16 cellular contexts compared by ENCODE assay signal in genomic region chr1:205444300-205444930, GRCh38. TPM values are rescaled to one million over a fixed set of nuclear protein-coding genes. Genes with fewer than 3 reads are reported as not detected.
DNase-seq lines count a peak whose midpoint lies in the region; ATAC-seq, FAIRE-seq and TF ChIP-seq lines count a peak whose summit lies in the region.
"Had no signal": no experiment of that assay in that cellular context is flagged by ENCODE, and none has a peak within 500 bp of the region (broad histone marks: within the 10 kb centered on the region; RNA-seq: fewer than 3 reads in every experiment).

No MANE protein-coding gene starts in this region.

- ATAC-seq in GM19463 (IDR thresholded peaks at IDR 0.05; ENCODE audit: unreplicated experiment) = no peak
- no peak for ATAC-seq in HG02763 (IDR thresholded peaks at IDR 0.05; ENCODE audit: unreplicated experiment)
- ATAC-seq in natural killer cell = no peak

- H3K4me3 ChIP-seq in SK-N-MC = peak overlapping the region; percentile 49; the same call in 1 of the 2 replicates
- H3K4me3 ChIP-seq in fibroblast of the aortic adventitia (ENCODE audit: low read depth, low read length) = no peak overlapping the region
- peak overlapping the region; percentile 50 for H3K4me3 ChIP-seq in rectal smooth muscle tissue (ENCODE audit: low read length)

- H3K9me3 Mint-ChIP-seq in natural killer cell = no peaks in the 10 kb centered on the region
- H3K9me3 Mint-ChIP-seq: activated naive CD4-positive, alpha-beta T cell treated with anti-CD3 and anti-CD28 coated beads for 36 hours had no signal

- H3K27ac Mint-ChIP-seq in natural killer cell = no peak overlapping the region
- H3K27ac Mint-ChIP-seq: activated naive CD4-positive, alpha-beta T cell treated with anti-CD3 and anti-CD28 coated beads for 36 hours had no signal

- intact Hi-C loops in natural killer cell (cut with micrococcal nuclease) = no loop called here

- H3K27ac ChIP-seq in SK-N-MC = no peak overlapping the region
- peak overlapping the region; percentile 49 for H3K27ac ChIP-seq in rectal smooth muscle tissue (ENCODE audit: low read depth, low read length)

- H3K36me3 ChIP-seq in SK-N-MC (ENCODE audit: insufficient read depth, low read length) = no peaks in the 10 kb centered on the region
- no peaks in the 10 kb centered on the region for H3K36me3 ChIP-seq in rectal smooth muscle tissue (ENCODE audit: control insufficient read depth, insufficient read depth, low read length)

- DNase-seq in Daoy (ENCODE audit: low read depth) (peak; percentile 43), SK-N-MC (ENCODE audit: low read depth, low spot score) (no peak), fibroblast of the aortic adventitia (ENCODE audit: low read depth) (peak; percentile 47), HTR-8/SVneo (ENCODE audit: insufficient read length, low spot score) (no peak), natural killer cell (no peak)
- DNase-seq: activated naive CD4-positive, alpha-beta T cell treated with anti-CD3 and anti-CD28 coated beads for 36 hours; EL had no signal

- peaks cover 7% of the 10 kb centered on the region for H3K4me1 ChIP-seq in rectal smooth muscle tissue (ENCODE audit: control insufficient read depth, insufficient read depth, low read length)

- H3K4me1 Mint-ChIP-seq in natural killer cell = peaks cover 23 to 25% of the 10 kb centered on the region in 2 donors

- no peak for FAIRE-seq in HTR-8/SVneo (lab: Jason Lieb, UNC)
- FAIRE-seq: colon, H54, urothelium cell line had no signal

- peak; percentile 12 for TF ChIP-seq CTCF in fibroblast of the aortic adventitia (IDR thresholded peaks at IDR 0.05; ENCODE audit: insufficient read depth, low read length)
- TF ChIP-seq CTCF in natural killer cell (IDR thresholded peaks at IDR 0.05) = no peak

- no peaks in the 10 kb centered on the region for H3K9me3 ChIP-seq in SK-N-MC (ENCODE audit: low read depth, low read length)

- H3K4me3 Mint-ChIP-seq in natural killer cell = no peak overlapping the region
- H3K4me3 Mint-ChIP-seq: activated naive CD4-positive, alpha-beta T cell treated with anti-CD3 and anti-CD28 coated beads for 36 hours had no signal

- no peaks in the 10 kb centered on the region for H3K36me3 Mint-ChIP-seq in natural killer cell

- H3K27me3 ChIP-seq in rectal smooth muscle tissue (ENCODE audit: control insufficient read depth, insufficient read depth, low read length) = no peaks in the 10 kb centered on the region

- peaks cover 0 to 7% of the 10 kb centered on the region in 2 donors for H3K27me3 Mint-ChIP-seq in natural killer cell (ENCODE audit: low read depth in 2 of 2)

- H3K9ac ChIP-seq in SK-N-MC (ENCODE audit: insufficient read length) = no peak overlapping the region
- H3K9ac ChIP-seq in rectal smooth muscle tissue (ENCODE audit: low read length) = no peak overlapping the region

RNA-seq across cellular contexts. Expression of gene BLACAT1, which starts 11.4 kb away (rescaled TPM):
- total RNA-seq in Daoy (2014; rRNA removed; shearing (Covaris generic)) = 0.30 and 0.86 TPM in 2 replicates
- 0.09 TPM in 1 of 2 replicates, not detected in the other for total RNA-seq in fibroblast of the aortic adventitia (ENCODE audit: low replicate concordance)
- under 1 TPM in 2 of 3 donors, not detected in 1; 0.09 to 0.13 TPM for total RNA-seq in natural killer cell
- total RNA-seq: fibroblast of lung, NCI-H460 had no signal

RNA-seq across cellular contexts. Expression of gene LEMD1, which starts 22.6 kb away (rescaled TPM):
- 0.74 TPM in 1 of 2 replicates, not detected in the other for total RNA-seq in Daoy (2014; rRNA removed; shearing (Covaris generic))
- total RNA-seq in fibroblast of the aortic adventitia (ENCODE audit: low replicate concordance) (0.36 TPM in 1 of 2 replicates, not detected in the other), natural killer cell (not detected)
- total RNA-seq: fibroblast of lung, HT1080, NCI-H460 had no signal

Comparison
In these comparisons a context has a peak if more than half of its experiments do, and no peak if none do; other contexts are left out.
1. DNase-seq: peak in Daoy (single experiment) and fibroblast of the aortic adventitia (single experiment); none in SK-N-MC (single experiment), HTR-8/SVneo (single experiment) and natural killer cell (single experiment).